In the genomic region with DNA sequence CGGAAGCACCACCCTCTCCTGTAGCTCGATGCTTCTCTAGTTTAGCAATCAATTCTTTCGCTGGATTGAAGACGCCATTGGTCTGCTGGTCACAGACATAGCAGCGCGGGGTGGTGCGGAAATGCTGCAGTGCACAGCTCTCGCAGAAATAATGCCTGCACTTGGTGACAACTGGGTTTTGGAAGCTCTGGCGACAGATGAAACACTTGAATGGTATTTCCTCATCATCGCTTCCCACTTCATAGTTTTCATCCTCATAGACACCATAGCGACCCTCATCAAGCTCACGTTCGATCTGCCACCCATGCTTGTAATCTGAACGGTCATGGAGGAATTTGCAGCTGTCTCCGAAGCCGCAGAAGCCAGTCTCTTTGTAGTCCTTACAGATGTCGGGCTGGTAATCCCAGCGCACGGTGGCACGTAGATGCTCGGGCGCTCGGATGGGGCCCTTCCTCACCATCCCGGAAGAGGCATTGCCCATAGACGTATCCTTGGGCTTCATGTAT, we compare ENCODE assay signal across 1 cellular context.
TF ChIP-seq lines count a peak whose summit lies in the region.

No MANE protein-coding gene starts in this region.

TF ChIP-seq in HepG2, 621 proteins besides CTCF, POLR2A, EP300 and RAD21:
- TF ChIP-seq KMT2A (CRISPR knock-in tag; IDR thresholded peaks at IDR 0.05) (peak; percentile 3; the same call in 1 of the 2 replicates), YY1 (IDR thresholded peaks at IDR 0.05; ENCODE audit: insufficient read depth, insufficient replicate concordance, low read depth, low read length) (peak; percentile 15), HOXA3 (CRISPR knock-in tag; IDR thresholded peaks at IDR 0.05) (no peak)
